ENCODE assay signal across 9 cellular contexts in genomic region chr11:95147364-95147905, GRCh38. TPM values are rescaled to one million over a fixed set of nuclear protein-coding genes. Genes with fewer than 3 reads are reported as not detected.
DNase-seq lines count a peak whose midpoint lies in the region; ATAC-seq, FAIRE-seq and TF ChIP-seq lines count a peak whose summit lies in the region.
"Had no signal": no experiment of that assay in that cellular context is flagged by ENCODE, and none has a peak within 500 bp of the region (broad histone marks: within the 10 kb centered on the region; RNA-seq: fewer than 3 reads in every experiment).

No MANE protein-coding gene starts in this region.

- peaks cover 8 to 48% (median 19%) of the 10 kb centered on the region in 3 donors for H3K4me1 ChIP-seq in esophagus squamous epithelium
- H3K4me1 ChIP-seq in rectal smooth muscle tissue (ENCODE audit: control insufficient read depth, insufficient read depth, low read length) = peaks cover 15% of the 10 kb centered on the region
- peaks cover 26% of the 10 kb centered on the region for H3K4me1 ChIP-seq in testis

- no peak for ATAC-seq in GM19397 (IDR thresholded peaks at IDR 0.05; ENCODE audit: unreplicated experiment)
- ATAC-seq: T-helper 17 cell had no signal

- H3K27ac ChIP-seq in esophagus squamous epithelium (peak overlapping the region in 3 of 4 donors; percentile 3 to 51 (median 30)), rectal smooth muscle tissue (ENCODE audit: low read depth, low read length) (peak overlapping the region; percentile 45), testis (no peak overlapping the region)

- H3K27me3 ChIP-seq in esophagus squamous epithelium (no peaks in the 10 kb centered on the region), rectal smooth muscle tissue (ENCODE audit: control insufficient read depth, insufficient read depth, low read length) (no peaks in the 10 kb centered on the region), testis (no peaks in the 10 kb centered on the region)

- DNase-seq in GM03348 (ENCODE audit: low spot score) (peak; percentile 86), RCC 7860 (ENCODE audit: low spot score) (peak; percentile 71), esophagus squamous epithelium (lab: John Stamatoyannopoulos, UW) (no peak), testis (no peak), T1000 (lab: John Stamatoyannopoulos, UW) (no peak), SIG-M5 treated with dmso at 0.1 percent for 504 hours (lab: John Stamatoyannopoulos, UW; ENCODE audit: unreplicated experiment) (no peak)
- DNase-seq: T-helper 17 cell had no signal

- no peaks in the 10 kb centered on the region for H3K9me3 ChIP-seq in esophagus squamous epithelium
- no peaks in the 10 kb centered on the region for H3K9me3 ChIP-seq in testis

- no peak overlapping the region for H3K4me3 ChIP-seq in esophagus squamous epithelium
- H3K4me3 ChIP-seq in rectal smooth muscle tissue (ENCODE audit: low read length) = no peak overlapping the region
- H3K4me3 ChIP-seq in testis = no peak overlapping the region

- no peak for TF ChIP-seq CTCF in esophagus squamous epithelium (IDR thresholded peaks at IDR 0.05)
- TF ChIP-seq CTCF in testis (IDR thresholded peaks at IDR 0.05) = no peak

- H3K9ac ChIP-seq in rectal smooth muscle tissue (ENCODE audit: low read length) = no peak overlapping the region

- TF ChIP-seq POLR2A in esophagus squamous epithelium (IDR thresholded peaks at IDR 0.05) (no peak), testis (IDR thresholded peaks at IDR 0.05) (no peak)

- intact Hi-C loops in esophagus squamous epithelium (cut with DNase I) = no loop called here
- intact Hi-C loops in testis (cut with DNase I; ENCODE audit: low total_unique reads) = no loop called here

- FAIRE-seq in RCC 7860 (lab: Jason Lieb, UNC) = peak; percentile 58

- 3 to 18% methylated on average over 4 of the region's 4 CpGs for WGBS in esophagus squamous epithelium, 2 donors
- 43 to 47% methylated on average over 4 of the region's 4 CpGs for WGBS in testis, 2 donors

- no peaks in the 10 kb centered on the region for H3K36me3 ChIP-seq in esophagus squamous epithelium
- H3K36me3 ChIP-seq in rectal smooth muscle tissue (ENCODE audit: control insufficient read depth, insufficient read depth, low read length) = no peaks in the 10 kb centered on the region
- no peaks in the 10 kb centered on the region for H3K36me3 ChIP-seq in testis (ENCODE audit: low read depth, missing control alignments)

RNA-seq across cellular contexts. Expression of gene ENDOD1, which starts 57.8 kb away (rescaled TPM):
- total RNA-seq in esophagus squamous epithelium (10 to 100 TPM; 27.8 to 44.8 (median 35.9) TPM), testis (10 to 100 TPM; 55.6 to 71.8 TPM)
- polyA plus RNA-seq in testis (ENCODE audit: insufficient read depth, low read depth, low replicate concordance) = 28.9 TPM

Comparison
In these comparisons a context has a peak if more than half of its experiments do, and no peak if none do; other contexts are left out.
1. DNase-seq: peak in GM03348 (single experiment) and RCC 7860 (single experiment); none in esophagus squamous epithelium (single experiment), testis (single experiment), T1000 (single experiment) and SIG-M5 treated with dmso at 0.1 percent for 504 hours (single experiment).
2. H3K27ac ChIP-seq: peak in esophagus squamous epithelium (3 of 4) and rectal smooth muscle tissue (single experiment); none in testis (0 of 2).